Comparison of ENCODE assay signal across 21 cellular contexts in the genomic region with DNA sequence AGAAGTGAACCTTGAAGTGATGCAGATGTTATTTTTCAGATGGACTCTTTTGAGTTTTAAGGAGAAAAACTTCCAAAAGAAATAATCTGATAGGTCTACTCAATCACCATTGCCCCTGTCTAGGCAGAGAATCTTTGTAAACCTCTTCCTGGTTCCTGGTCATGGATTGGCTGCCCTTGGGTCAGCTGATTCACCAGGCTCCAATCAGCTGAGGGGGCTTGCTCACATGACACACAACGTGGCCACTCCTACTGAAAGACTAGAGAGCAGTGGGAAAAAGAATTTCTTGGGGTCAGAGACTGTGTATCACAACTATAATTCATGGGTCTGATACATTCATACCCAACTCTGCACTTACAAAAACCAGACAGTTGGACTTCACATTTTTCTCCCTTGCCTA. TPM values are rescaled to one million over a fixed set of nuclear protein-coding genes. Genes with fewer than 3 reads are reported as not detected.
"Had no signal": no experiment of that assay in that cellular context is flagged by ENCODE, and none has a peak within 500 bp of the region (broad histone marks: within the 10 kb centered on the region; RNA-seq: fewer than 3 reads in every experiment).

No MANE protein-coding gene starts in this region.

- H3K4me1 ChIP-seq: SJSA1 had no signal

- H3K27me3 ChIP-seq: SJSA1 had no signal

- H3K27ac ChIP-seq: SJSA1, VCaP had no signal

- FAIRE-seq: astrocyte, RCC 7860 had no signal

- DNase-seq: activated CD4-positive, alpha-beta memory T cell treated with anti-CD3 and anti-CD28 coated beads, Interleukin-2, amount 10 ng/mL, durations not matched to agents 7 days and 5 days; activated CD4-positive, alpha-beta T cell treated with anti-CD3 and anti-CD28 coated beads for 36 hours; activated CD4-positive, alpha-beta T cell treated with anti-CD3 and anti-CD28 coated beads, Interleukin-2, amount 50 U/mL, for 1 hour; activated gamma-delta T cell; activated naive CD4-positive, alpha-beta T cell treated with anti-CD3 and anti-CD28 coated beads for 36 hours; activated T-cell treated with anti-CD3 and anti-CD28 coated beads for 4 hours; activated T-cell treated with anti-CD3 and anti-CD28 coated beads, Interleukin-2, amount 50 U/mL, for 48 hours; amygdala; NCI-H1048; NCI-H146; NCI-H187 treated with DMSO at 0.1 percent for 48 hours; NCI-H2081 treated with DMSO at 0.1 percent for 48 hours; NCI-H446; NCI-H524; SHP77; T-cell had no signal

- ATAC-seq: activated CD4-positive, alpha-beta T cell treated with anti-CD3 and anti-CD28 coated beads for 36 hours; activated T-helper 17 cell treated with anti-CD3 and anti-CD28 coated beads, Interleukin-2, amount 50 U/mL, for 72 hours; T-cell had no signal

- H3K4me3 ChIP-seq: SJSA1 had no signal

- H3K36me3 ChIP-seq: SJSA1 had no signal

RNA-seq across cellular contexts. Expression of gene JCAD, which starts 20.0 kb away (rescaled TPM):
- total RNA-seq: activated CD4-positive, alpha-beta T cell treated with anti-CD3 and anti-CD28 coated beads for 36 hours had no signal
